In the genomic region with DNA sequence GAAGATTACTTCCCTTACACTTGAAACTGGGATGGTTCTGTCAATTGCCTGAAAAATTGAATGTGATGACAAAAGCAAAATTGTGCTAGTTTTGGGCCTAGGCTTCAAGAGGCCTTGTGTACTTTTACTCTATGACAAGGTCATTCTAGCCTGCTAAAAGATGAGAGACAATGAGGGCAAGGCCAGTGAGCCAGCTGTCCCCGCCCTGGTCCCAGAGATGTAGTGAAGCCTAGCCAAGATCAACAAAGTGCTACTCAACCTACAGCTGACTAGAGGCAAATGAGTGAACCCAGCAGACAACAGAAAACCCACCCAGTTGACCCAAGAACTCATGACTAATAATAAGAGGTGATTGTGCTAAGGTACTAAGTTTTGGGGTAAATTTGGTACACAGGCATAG, we compare ENCODE assay signal across 30 cellular contexts.
"Had no signal": no experiment of that assay in that cellular context is flagged by ENCODE, and none has a peak within 500 bp of the region (broad histone marks: within the 10 kb centered on the region; RNA-seq: fewer than 3 reads in every experiment).

No MANE protein-coding gene starts in this region.

- H3K27ac Mint-ChIP-seq: naive thymus-derived CD8-positive, alpha-beta T cell; natural killer cell treated with Interleukin-12 subunit alpha and Interleukin-12 subunit beta and Interleukin-15 and Interleukin-18, amount 100 ng/mL, for 72 hours; nephron progenitor cell; progenitor cell of endocrine pancreas; stimulated activated memory B cell treated with anti-CD40 and anti-IgM and Interleukin-4, amounts not matched to agents 10 μg/mL and 1 μg/mL and 100 μg/mL, for 72 hours; stimulated activated naive CD8-positive, alpha-beta T cell treated with anti-CD3 and anti-CD28 coated beads, Interleukin-15, amount 100 ng/mL, for 72 hours had no signal

- H3K4me1 Mint-ChIP-seq: naive thymus-derived CD8-positive, alpha-beta T cell; nephron progenitor cell; stimulated activated memory B cell treated with anti-CD40 and anti-IgM and Interleukin-4, amounts not matched to agents 10 μg/mL and 1 μg/mL and 100 μg/mL, for 72 hours; stimulated activated naive CD8-positive, alpha-beta T cell treated with anti-CD3 and anti-CD28 coated beads, Interleukin-15, amount 100 ng/mL, for 72 hours had no signal

- H3K4me3 ChIP-seq: pancreas, psoas muscle, right lobe of liver, sigmoid colon, suprapubic skin, testis, tibial artery, upper lobe of left lung, vagina had no signal

- DNase-seq: naive thymus-derived CD8-positive, alpha-beta T cell; nephron progenitor cell; nucleus accumbens; pancreas; psoas muscle; right cardiac atrium; right lobe of liver; sigmoid colon; small intestine; stimulated activated CD4-positive, alpha-beta T cell treated with anti-CD3 and anti-CD28 coated beads, Interleukin-15, amount 100 ng/mL, for 24 hours; stimulated activated CD4-positive, alpha-beta T cell treated with anti-CD3 and anti-CD28 coated beads, Interleukin-2, amount 100 ng/mL, for 24 hours; stimulated activated CD4-positive, alpha-beta T cell treated with anti-CD3 and anti-CD28 coated beads, Interleukin-2, amount 100 ng/mL, for 48 hours; stimulated activated CD4-positive, alpha-beta T cell treated with anti-CD3 and anti-CD28 coated beads, Interleukin-4, amount 100 ng/mL, for 4 hours; stimulated activated CD8-positive, alpha-beta memory T cell treated with anti-CD3 and anti-CD28 coated beads, Interleukin-4, amount 100 ng/mL, for 48 hours; stimulated activated naive CD4-positive, alpha-beta T cell; stimulated activated naive CD8-positive, alpha-beta T cell treated with anti-CD3 and anti-CD28 coated beads, Interleukin-15, amount 100 ng/mL, for 72 hours; stimulated activated naive CD8-positive, alpha-beta T cell treated with anti-CD3 and anti-CD28 coated beads, Interleukin-15, Interleukin-2, amounts not matched to agents 100 U/mL and 50 U/mL, for 24 hours; substantia nigra; testis; tibial artery; trophoblast cell; upper lobe of left lung had no signal

- H3K27me3 Mint-ChIP-seq: natural killer cell treated with Interleukin-12 subunit alpha and Interleukin-12 subunit beta and Interleukin-15 and Interleukin-18, amount 100 ng/mL, for 72 hours; progenitor cell of endocrine pancreas; stimulated activated memory B cell treated with anti-CD40 and anti-IgM and Interleukin-4, amounts not matched to agents 10 μg/mL and 1 μg/mL and 100 μg/mL, for 72 hours; stimulated activated naive CD8-positive, alpha-beta T cell treated with anti-CD3 and anti-CD28 coated beads, Interleukin-15, amount 100 ng/mL, for 72 hours had no signal

- FAIRE-seq: pancreas, small intestine, urothelium cell line had no signal

- H3K27ac ChIP-seq: neutrophil, pancreas, psoas muscle, right lobe of liver, sigmoid colon, suprapubic skin, testis, tibial artery, upper lobe of left lung, vagina had no signal

- H3K9me3 Mint-ChIP-seq: neural crest cell; stimulated activated naive CD8-positive, alpha-beta T cell treated with anti-CD3 and anti-CD28 coated beads, Interleukin-15, amount 100 ng/mL, for 72 hours had no signal

- H3K9me3 ChIP-seq: neutrophil, pancreas, psoas muscle, right lobe of liver, sigmoid colon, suprapubic skin, testis, tibial artery, upper lobe of left lung, vagina had no signal

- H3K27me3 ChIP-seq: neutrophil, pancreas, right lobe of liver, sigmoid colon, suprapubic skin, testis, tibial artery, upper lobe of left lung, vagina had no signal

- ATAC-seq: naive thymus-derived CD8-positive, alpha-beta T cell; natural killer cell treated with Interleukin-12 subunit alpha and Interleukin-12 subunit beta and Interleukin-15 and Interleukin-18, amount 100 ng/mL, for 72 hours; pancreas; psoas muscle; right cardiac atrium; stimulated activated memory B cell treated with anti-CD40 and anti-IgM and Interleukin-4, amounts not matched to agents 10 μg/mL and 1 μg/mL and 100 μg/mL, for 72 hours; stimulated activated naive CD8-positive, alpha-beta T cell treated with anti-CD3 and anti-CD28 coated beads, Interleukin-15, amount 100 ng/mL, for 72 hours; stimulated activated naive CD8-positive, alpha-beta T cell treated with anti-CD3 and anti-CD28 coated beads, Interleukin-15, Interleukin-2, amounts not matched to agents 100 U/mL and 50 U/mL, for 24 hours had no signal

- H3K36me3 ChIP-seq: neutrophil, pancreas, right lobe of liver, sigmoid colon, suprapubic skin, tibial artery, upper lobe of left lung, vagina had no signal

- H3K4me3 Mint-ChIP-seq: naive thymus-derived CD8-positive, alpha-beta T cell; natural killer cell treated with Interleukin-12 subunit alpha and Interleukin-12 subunit beta and Interleukin-15 and Interleukin-18, amount 100 ng/mL, for 72 hours; nephron progenitor cell; neural crest cell; stimulated activated memory B cell treated with anti-CD40 and anti-IgM and Interleukin-4, amounts not matched to agents 10 μg/mL and 1 μg/mL and 100 μg/mL, for 72 hours; stimulated activated naive CD8-positive, alpha-beta T cell treated with anti-CD3 and anti-CD28 coated beads, Interleukin-15, amount 100 ng/mL, for 72 hours had no signal

- H3K4me1 ChIP-seq: pancreas, psoas muscle, right lobe of liver, sigmoid colon, suprapubic skin, testis, tibial artery, upper lobe of left lung, vagina had no signal

- H3K36me3 Mint-ChIP-seq: naive thymus-derived CD8-positive, alpha-beta T cell; natural killer cell treated with Interleukin-12 subunit alpha and Interleukin-12 subunit beta and Interleukin-15 and Interleukin-18, amount 100 ng/mL, for 72 hours; stimulated activated memory B cell treated with anti-CD40 and anti-IgM and Interleukin-4, amounts not matched to agents 10 μg/mL and 1 μg/mL and 100 μg/mL, for 72 hours had no signal
